Comparison of ENCODE assay signal across 8 cellular contexts in the genomic region with DNA sequence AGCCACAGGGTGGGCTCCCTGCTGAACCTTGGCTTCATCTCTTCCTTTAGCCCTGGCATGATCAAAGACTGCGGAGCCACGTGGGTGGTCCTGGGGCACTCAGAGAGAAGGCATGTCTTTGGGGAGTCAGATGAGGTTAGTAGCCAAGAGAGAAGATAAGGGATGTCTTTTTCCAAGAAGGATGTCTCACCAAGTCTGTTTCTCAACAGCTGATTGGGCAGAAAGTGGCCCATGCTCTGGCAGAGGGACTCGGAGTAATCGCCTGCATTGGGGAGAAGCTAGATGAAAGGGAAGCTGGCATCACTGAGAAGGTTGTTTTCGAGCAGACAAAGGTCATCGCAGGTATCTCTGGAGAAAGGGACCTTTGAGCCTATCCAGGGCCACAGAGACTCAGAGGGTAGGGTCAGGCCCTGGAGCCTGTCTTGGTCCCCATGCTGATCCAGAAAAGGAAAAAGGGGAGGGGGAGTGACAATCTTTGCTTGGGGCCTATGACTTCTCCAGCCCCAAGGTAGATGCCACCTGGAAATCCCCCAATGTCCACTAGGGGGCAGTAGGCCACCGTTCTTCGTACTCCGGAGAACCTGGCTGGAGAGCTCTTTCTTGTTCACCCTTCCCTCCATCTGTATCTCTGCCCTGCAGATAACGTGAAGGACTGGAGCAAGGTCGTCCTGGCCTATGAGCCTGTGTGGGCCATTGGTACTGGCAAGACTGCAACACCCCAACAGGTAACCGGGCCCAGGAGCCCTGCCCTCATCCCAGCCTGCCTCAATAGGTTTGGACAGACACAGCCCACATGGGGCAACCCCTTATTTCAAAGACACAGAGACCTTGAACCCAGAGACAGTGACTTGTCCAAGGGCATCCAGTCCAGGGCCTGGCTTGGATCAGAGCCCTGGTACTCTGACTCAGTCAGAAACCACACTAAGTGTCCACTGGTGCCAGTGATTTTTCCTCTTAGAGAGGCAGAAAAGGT. TPM values are rescaled to one million over a fixed set of nuclear protein-coding genes. Genes with fewer than 3 reads are reported as not detected.
DNase-seq lines count a peak whose midpoint lies in the region; ATAC-seq and TF ChIP-seq lines count a peak whose summit lies in the region.

No MANE protein-coding gene starts in this region.

- intact Hi-C loops in CD4-positive, alpha-beta T cell (cut with DNase I, micrococcal nuclease): loop anchor here (1.0 to 5.0 kb wide), 10 partner anchors 17 to 244 kb away; a partner anchor contains a TSS
- intact Hi-C loops in esophagus muscularis mucosa (cut with DNase I): loop anchor here (5.0 kb wide), 2 partner anchors 98 to 243 kb away; no protein-coding TSS in a partner anchor

- H3K27me3 Mint-ChIP-seq in CD4-positive, alpha-beta T cell: no peaks in the 10 kb centered on the region
- H3K27me3 Mint-ChIP-seq in naive B cell: no peaks in the 10 kb centered on the region

- peaks cover 64% of the 10 kb centered on the region for H3K4me1 Mint-ChIP-seq in CD4-positive, alpha-beta T cell (ENCODE audit: low read depth)
- H3K4me1 Mint-ChIP-seq in naive B cell: peaks cover 39 to 59% (median 52%) of the 10 kb centered on the region in 3 donors

- 28% methylated on average over 12 of the region's 12 CpGs for WGBS in esophagus muscularis mucosa

- TF ChIP-seq EP300 in esophagus muscularis mucosa (IDR thresholded peaks at IDR 0.05): no peak

- H3K4me1 ChIP-seq in OCI-LY3 (ENCODE audit: low read length) (peaks cover 50% of the 10 kb centered on the region), esophagus muscularis mucosa (peaks cover 46 to 68% (median 59%) of the 10 kb centered on the region in 4 donors)

- H3K27ac Mint-ChIP-seq in CD4-positive, alpha-beta T cell: peak overlapping the region; percentile 67
- H3K27ac Mint-ChIP-seq in naive B cell: peak overlapping the region; percentile 18 to 92 (median 74)

- H3K9me3 Mint-ChIP-seq in CD4-positive, alpha-beta T cell: no peaks in the 10 kb centered on the region
- no peaks in the 10 kb centered on the region for H3K9me3 Mint-ChIP-seq in naive B cell

- peaks cover 47% of the 10 kb centered on the region for H3K36me3 Mint-ChIP-seq in CD4-positive, alpha-beta T cell (ENCODE audit: low read depth)
- peaks cover 7 to 9% of the 10 kb centered on the region in 2 donors for H3K36me3 Mint-ChIP-seq in naive B cell

- peak overlapping the region; percentile 73 for H3K27ac ChIP-seq in CD4-positive, alpha-beta T cell (ENCODE audit: low read depth, low read length)
- peak overlapping the region; percentile 79 for H3K27ac ChIP-seq in OCI-LY3 (ENCODE audit: low read length)
- peak overlapping the region; percentile 98 to 99 (median 98) for H3K27ac ChIP-seq in esophagus muscularis mucosa (replicated peaks in 1 of 4)

- H3K4me3 ChIP-seq in OCI-LY3 (ENCODE audit: low read length): peak overlapping the region; percentile 100
- H3K4me3 ChIP-seq in esophagus muscularis mucosa: peak overlapping the region; percentile 80 to 97 (median 86)

- TF ChIP-seq POLR2A in esophagus muscularis mucosa (IDR thresholded peaks at IDR 0.05; ENCODE audit: low read depth): no peak

- POLR2A ChIA-PET in CD4-positive, alpha-beta T cell (lab: Charles Lee): interaction anchor here (0.7 to 5.7 kb wide), 12 partner anchors 16 to 244 kb away, joined by 3 to 90 read pairs (median 6); a partner anchor contains a TSS

- TF ChIP-seq CTCF in CD4-positive, alpha-beta T cell (IDR thresholded peaks at IDR 0.05): peak; percentile 84
- TF ChIP-seq CTCF in OCI-LY3 (IDR thresholded peaks at IDR 0.05; ENCODE audit: low read depth, low read length): peak; percentile 74
- peak; percentile 80 to 95 (median 92) for TF ChIP-seq CTCF in esophagus muscularis mucosa (IDR thresholded peaks at IDR 0.05)

- peak overlapping the region; percentile 100 for H3K4me2 ChIP-seq in OCI-LY3 (ENCODE audit: low read length)

- H3K4me3 Mint-ChIP-seq in CD4-positive, alpha-beta T cell: peak overlapping the region; percentile 70
- peak overlapping the region; percentile 52 to 92 (median 86) for H3K4me3 Mint-ChIP-seq in naive B cell

- H3K9me3 ChIP-seq in CD4-positive, alpha-beta T cell (ENCODE audit: control insufficient read depth, low read length): no peaks in the 10 kb centered on the region
- no peaks in the 10 kb centered on the region for H3K9me3 ChIP-seq in OCI-LY3 (ENCODE audit: insufficient read depth, low read length)
- H3K9me3 ChIP-seq in esophagus muscularis mucosa: no peaks in the 10 kb centered on the region

- no peaks in the 10 kb centered on the region for H3K27me3 ChIP-seq in CD4-positive, alpha-beta T cell (ENCODE audit: control insufficient read depth, insufficient read depth, low read length)
- H3K27me3 ChIP-seq in OCI-LY3 (ENCODE audit: low read depth, low read length) (no peaks in the 10 kb centered on the region), esophagus muscularis mucosa (no peaks in the 10 kb centered on the region)

- H3K79me2 ChIP-seq in OCI-LY3 (ENCODE audit: low read length): peaks cover 25% of the 10 kb centered on the region

- peaks cover 36% of the 10 kb centered on the region for H4K20me1 ChIP-seq in OCI-LY3 (ENCODE audit: insufficient read depth, low read length)

- no peak overlapping the region for H2AFZ ChIP-seq in OCI-LY3 (ENCODE audit: low read depth, low read length)

- H3K9ac ChIP-seq in OCI-LY3 (ENCODE audit: low read length): peak overlapping the region; percentile 99

- CTCF ChIA-PET in CD4-positive, alpha-beta T cell (lab: Charles Lee): interaction anchor here (0.6 to 10.3 kb wide), 24 partner anchors 11 to 260 kb away, joined by 3 to 153 read pairs (median 5); a partner anchor contains a TSS

- DNase-seq in CD4-positive, alpha-beta T cell: peak; percentile 79 to 89 (median 84)
- DNase-seq in HuH-7.5 (ENCODE audit: low spot score): peak; percentile 88
- peak; percentile 82 for DNase-seq in activated T-cell treated with anti-CD3 and anti-CD28 coated beads for 4 hours
- DNase-seq in esophagus muscularis mucosa (ENCODE audit: extremely low spot score): peak; percentile 96
- peak; percentile 81 for DNase-seq in naive B cell
- peak; percentile 69 to 77 for DNase-seq in stimulated activated CD8-positive, alpha-beta memory T cell treated with anti-CD3 and anti-CD28 coated beads, Interleukin-7, amount 100 ng/mL, for 4 hours (ENCODE audit: low read depth in 2 of 2)

- peak; percentile 18 for ATAC-seq in CD4-positive, alpha-beta T cell (ENCODE audit: poor library complexity)
- ATAC-seq in naive B cell (ENCODE audit: low read depth in 2 of 2) (peak; percentile 13 to 26), GM18502 (IDR thresholded peaks at IDR 0.05; ENCODE audit: poor library complexity, unreplicated experiment) (no peak)

- H3K36me3 ChIP-seq in OCI-LY3 (replicated peaks; ENCODE audit: low read depth, low read length) (peaks cover 39% of the 10 kb centered on the region), esophagus muscularis mucosa (peaks cover 14 to 44% (median 42%) of the 10 kb centered on the region in 4 donors)

RNA-seq across cellular contexts. Expression of a gene that starts 2.0 kb away (rescaled TPM):
- total RNA-seq in CD4-positive, alpha-beta T cell: 10 to 100 TPM; 46.8 to 48.7 TPM
- total RNA-seq in esophagus muscularis mucosa: 100 to 1,000 TPM; 288 to 372 (median 355) TPM
- 100 to 1,000 TPM; 294 to 712 (median 357) TPM for polyA plus RNA-seq in naive B cell (ENCODE audit: low read depth in 6 of 6)

RNA-seq across cellular contexts. Expression of a gene that starts 3.8 kb away (rescaled TPM):
- 1 to 10 TPM; 3.2 to 3.3 TPM for total RNA-seq in CD4-positive, alpha-beta T cell
- 10 to 100 TPM in 2 of 4 donors, 1 to 10 TPM in 2; 4.2 to 10.8 (median 8.5) TPM for total RNA-seq in esophagus muscularis mucosa
- 10 to 100 TPM in 2 of 6 donors, 1 to 10 TPM in 4; 7.9 to 15.5 (median 8.9) TPM for polyA plus RNA-seq in naive B cell (ENCODE audit: low read depth in 6 of 6)

RNA-seq across cellular contexts. Expression of a gene that starts 17.4 kb away (rescaled TPM):
- total RNA-seq in CD4-positive, alpha-beta T cell: 10 to 100 TPM; 31.8 to 33.4 TPM
- 10 to 100 TPM; 49.8 to 68.7 (median 58.4) TPM for total RNA-seq in esophagus muscularis mucosa
- polyA plus RNA-seq in naive B cell (ENCODE audit: low read depth in 6 of 6): 10 to 100 TPM; 28.5 to 45.1 (median 35.4) TPM

RNA-seq across cellular contexts. Expression of a gene that starts 18.2 kb away (rescaled TPM):
- total RNA-seq in CD4-positive, alpha-beta T cell: under 1 TPM; 0.80 to 0.89 TPM
- 1 to 10 TPM; 1.2 to 2.9 (median 1.5) TPM for total RNA-seq in esophagus muscularis mucosa
- 1 to 10 TPM in 1 of 6 donors, under 1 TPM in 3, not detected in 2; 0.74 to 1.0 (median 0.89) TPM for polyA plus RNA-seq in naive B cell (ENCODE audit: low read depth in 6 of 6)

RNA-seq across cellular contexts. Expression of a gene that starts 28.6 kb away (rescaled TPM):
- under 1 TPM; 0.75 to 0.85 TPM for total RNA-seq in CD4-positive, alpha-beta T cell
- 1 to 10 TPM in 1 of 4 donors, under 1 TPM in 3; 0.39 to 1.7 (median 0.46) TPM for total RNA-seq in esophagus muscularis mucosa
- polyA plus RNA-seq in naive B cell (ENCODE audit: low read depth in 6 of 6): not detected

Comparison
In these comparisons a context has a peak if more than half of its experiments do, and no peak if none do; other contexts are left out.
1. RNA of a gene that starts 2.0 kb away (total RNA-seq): 288 to 372 TPM in esophagus muscularis mucosa; 46.8 to 48.7 TPM in CD4-positive, alpha-beta T cell; every median in the first group is over 4 times any median in the second.
2. Peak in every context shown above with its lines, with median percentiles within 50 percentile points of each other: DNase-seq, H3K27ac ChIP-seq and CTCF ChIP-seq.